7 cellular contexts compared by ENCODE assay signal in genomic region chr2:180925700-180926099, GRCh38.
"Had no signal": no experiment of that assay in that cellular context is flagged by ENCODE, and none has a peak within 500 bp of the region (broad histone marks: within the 10 kb centered on the region; RNA-seq: fewer than 3 reads in every experiment).

No MANE protein-coding gene starts in this region.

- H3K4me3 Mint-ChIP-seq: HFFc6 had no signal

- ATAC-seq: HCT116, K562 had no signal

- H3K36me3 ChIP-seq: HAP-1 had no signal

- DNase-seq: GOT3, H7, HFFc6, IMR-90 had no signal

- H3K9me3 Mint-ChIP-seq: HFFc6 had no signal

- H3K27ac Mint-ChIP-seq: HFFc6 had no signal

- H3K9me3 ChIP-seq: HAP-1 had no signal

- H3K4me3 ChIP-seq: HAP-1, K562 had no signal

- H3K4me1 ChIP-seq: HAP-1 had no signal
